ENCODE assay signal across 8 cellular contexts in the genomic region with DNA sequence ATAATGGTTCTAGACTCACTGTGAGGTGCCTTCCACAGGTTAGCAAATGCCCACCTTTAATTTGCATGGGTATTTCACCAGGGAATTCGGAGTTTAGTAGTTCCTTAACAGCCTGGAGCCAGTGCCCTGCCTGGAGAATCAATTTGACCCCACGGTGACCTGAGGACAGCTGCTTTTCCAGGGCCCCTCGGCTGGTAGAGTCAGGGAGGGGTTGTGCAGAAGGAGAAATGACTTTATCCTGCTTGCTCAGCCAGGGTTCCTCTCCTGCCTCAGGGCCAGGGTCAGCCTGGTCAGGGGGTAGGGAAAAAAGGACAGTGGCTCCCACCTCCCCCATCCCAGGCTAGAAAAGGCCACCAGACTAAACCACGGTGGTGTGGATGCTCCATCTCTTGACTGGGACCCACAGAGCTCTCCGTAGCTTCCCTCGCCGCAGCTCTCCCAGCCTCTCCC. TPM values are rescaled to one million over a fixed set of nuclear protein-coding genes. Genes with fewer than 3 reads are reported as not detected.
DNase-seq lines count a peak whose midpoint lies in the region; ATAC-seq and TF ChIP-seq lines count a peak whose summit lies in the region.

No MANE protein-coding gene starts in this region.

- H3K27ac ChIP-seq in WERI-Rb-1, result peak overlapping the region; percentile 75

- peaks cover 6% of the 10 kb centered on the region for H3K9me3 Mint-ChIP-seq in glutamatergic neuron (ENCODE audit: unreplicated experiment)
- no peaks in the 10 kb centered on the region for H3K9me3 Mint-ChIP-seq in stimulated activated effector memory CD8-positive, alpha-beta T cell treated with anti-CD3 and anti-CD28 coated beads, Interleukin-12 subunit alpha, Interleukin-12 subunit beta, amount 100 ng/mL, for 72 hours

- H3K36me3 ChIP-seq in WERI-Rb-1, result peaks cover 9% of the 10 kb centered on the region

- TF ChIP-seq CTCF in WERI-Rb-1 (IDR thresholded peaks at IDR 0.05; ENCODE audit: low read depth, low read length), result no peak
- no peak for TF ChIP-seq CTCF in glutamatergic neuron (IDR thresholded peaks at IDR 0.05; ENCODE audit: partially characterized antibody, unreplicated experiment)

- peak; percentile 40 for DNase-seq in DMS 273 (lab: John Stamatoyannopoulos, UW; ENCODE audit: unreplicated experiment)
- no peak for DNase-seq in DMS 273 treated with DMSO at 0.1 percent for 48 hours (lab: John Stamatoyannopoulos, UW)
- peak; percentile 35 for DNase-seq in WERI-Rb-1
- DNase-seq in glutamatergic neuron, result no peak
- DNase-seq in stimulated activated effector memory CD8-positive, alpha-beta T cell treated with anti-CD3 and anti-CD28 coated beads, Interleukin-12 subunit alpha, Interleukin-12 subunit beta, amount 100 ng/mL, for 72 hours (ENCODE audit: low spot score in 2 of 2), result no peak
- DNase-seq in HuH-7 (ENCODE audit: low spot score), result no peak
- DNase-seq in EL, result no peak
- DNase-seq in NCI-H146 treated with DMSO at 0.1 percent for 48 hours (lab: John Stamatoyannopoulos, UW; ENCODE audit: unreplicated experiment), result no peak

- H3K27me3 ChIP-seq in WERI-Rb-1 (ENCODE audit: insufficient read depth, low read depth, severe bottlenecking), result no peaks in the 10 kb centered on the region

- ATAC-seq in stimulated activated effector memory CD8-positive, alpha-beta T cell treated with anti-CD3 and anti-CD28 coated beads, Interleukin-12 subunit alpha, Interleukin-12 subunit beta, amount 100 ng/mL, for 72 hours, result no peak

- peaks cover 23% of the 10 kb centered on the region for H3K4me1 Mint-ChIP-seq in glutamatergic neuron (ENCODE audit: low read depth, unreplicated experiment)
- H3K4me1 Mint-ChIP-seq in stimulated activated effector memory CD8-positive, alpha-beta T cell treated with anti-CD3 and anti-CD28 coated beads, Interleukin-12 subunit alpha, Interleukin-12 subunit beta, amount 100 ng/mL, for 72 hours, result peaks cover 35% of the 10 kb centered on the region

- H3K27me3 Mint-ChIP-seq in glutamatergic neuron (ENCODE audit: unreplicated experiment), result no peaks in the 10 kb centered on the region

- no peaks in the 10 kb centered on the region for H3K9me3 ChIP-seq in WERI-Rb-1 (ENCODE audit: severe bottlenecking)

- peaks cover 6% of the 10 kb centered on the region for H3K36me3 Mint-ChIP-seq in glutamatergic neuron (ENCODE audit: unreplicated experiment)
- peaks cover 11% of the 10 kb centered on the region for H3K36me3 Mint-ChIP-seq in stimulated activated effector memory CD8-positive, alpha-beta T cell treated with anti-CD3 and anti-CD28 coated beads, Interleukin-12 subunit alpha, Interleukin-12 subunit beta, amount 100 ng/mL, for 72 hours

- H3K4me3 ChIP-seq in WERI-Rb-1 (ENCODE audit: low read depth, low read length), result peak overlapping the region; percentile 60

- H3K4me3 Mint-ChIP-seq in glutamatergic neuron (ENCODE audit: unreplicated experiment), result peak overlapping the region; percentile 79
- H3K4me3 Mint-ChIP-seq in stimulated activated effector memory CD8-positive, alpha-beta T cell treated with anti-CD3 and anti-CD28 coated beads, Interleukin-12 subunit alpha, Interleukin-12 subunit beta, amount 100 ng/mL, for 72 hours, result peak overlapping the region; percentile 78

- H3K27ac Mint-ChIP-seq in glutamatergic neuron (ENCODE audit: unreplicated experiment), result no peak overlapping the region
- peak overlapping the region; percentile 65 for H3K27ac Mint-ChIP-seq in stimulated activated effector memory CD8-positive, alpha-beta T cell treated with anti-CD3 and anti-CD28 coated beads, Interleukin-12 subunit alpha, Interleukin-12 subunit beta, amount 100 ng/mL, for 72 hours

RNA-seq across cellular contexts. Expression of a gene that starts 12.0 kb away (rescaled TPM):
- 12.5 TPM for total RNA-seq in glutamatergic neuron (ENCODE audit: unreplicated experiment)

RNA-seq across cellular contexts. Expression of a gene that starts 12.2 kb away (rescaled TPM):
- 45.6 TPM for total RNA-seq in glutamatergic neuron (ENCODE audit: unreplicated experiment)

RNA-seq across cellular contexts. Expression of a gene that starts 46.9 kb away (rescaled TPM):
- 33.5 TPM for total RNA-seq in glutamatergic neuron (ENCODE audit: unreplicated experiment)

Comparison
In these comparisons a context has a peak if more than half of its experiments do, and no peak if none do; other contexts are left out.
1. DNase-seq: peak in DMS 273 (single experiment) and WERI-Rb-1 (single experiment); none in DMS 273 treated with DMSO at 0.1 percent for 48 hours (single experiment), glutamatergic neuron (single experiment), stimulated activated effector memory CD8-positive, alpha-beta T cell treated with anti-CD3 and anti-CD28 coated beads, Interleukin-12 subunit alpha, Interleukin-12 subunit beta, amount 100 ng/mL, for 72 hours (0 of 2), HuH-7 (single experiment), EL (single experiment) and NCI-H146 treated with DMSO at 0.1 percent for 48 hours (single experiment).